In the genomic region with DNA sequence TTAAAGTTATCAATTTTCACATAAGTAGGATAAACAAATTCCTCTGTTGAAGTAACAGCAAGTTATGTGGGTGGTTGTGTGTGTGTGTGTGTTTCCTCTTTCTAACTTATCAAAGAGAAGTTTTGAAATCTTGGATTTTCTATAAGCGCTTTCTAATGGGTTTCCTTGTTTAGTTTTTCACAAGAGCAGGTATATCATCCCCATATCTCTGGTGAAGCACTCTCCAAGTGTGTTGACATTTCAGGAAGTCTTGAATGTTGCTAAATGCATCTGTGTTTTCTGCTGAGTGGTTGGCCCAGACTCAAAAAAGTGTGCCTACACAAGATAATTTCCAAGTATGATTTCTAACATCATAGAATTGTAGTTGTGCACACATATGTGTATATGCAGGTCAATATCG, we compare ENCODE assay signal across 3 cellular contexts.
A peak's percentile ranks its signal among the peaks of the same experiment; 100 is the strongest.
TF ChIP-seq lines count a peak whose summit lies in the region.

No MANE protein-coding gene starts in this region.

TF ChIP-seq in SK-N-SH treated with all-trans-retinoic acid at 6 μM for 48 hours, 23 proteins besides CTCF, POLR2A, EP300 and RAD21:
- TF ChIP-seq, protein P1, sequence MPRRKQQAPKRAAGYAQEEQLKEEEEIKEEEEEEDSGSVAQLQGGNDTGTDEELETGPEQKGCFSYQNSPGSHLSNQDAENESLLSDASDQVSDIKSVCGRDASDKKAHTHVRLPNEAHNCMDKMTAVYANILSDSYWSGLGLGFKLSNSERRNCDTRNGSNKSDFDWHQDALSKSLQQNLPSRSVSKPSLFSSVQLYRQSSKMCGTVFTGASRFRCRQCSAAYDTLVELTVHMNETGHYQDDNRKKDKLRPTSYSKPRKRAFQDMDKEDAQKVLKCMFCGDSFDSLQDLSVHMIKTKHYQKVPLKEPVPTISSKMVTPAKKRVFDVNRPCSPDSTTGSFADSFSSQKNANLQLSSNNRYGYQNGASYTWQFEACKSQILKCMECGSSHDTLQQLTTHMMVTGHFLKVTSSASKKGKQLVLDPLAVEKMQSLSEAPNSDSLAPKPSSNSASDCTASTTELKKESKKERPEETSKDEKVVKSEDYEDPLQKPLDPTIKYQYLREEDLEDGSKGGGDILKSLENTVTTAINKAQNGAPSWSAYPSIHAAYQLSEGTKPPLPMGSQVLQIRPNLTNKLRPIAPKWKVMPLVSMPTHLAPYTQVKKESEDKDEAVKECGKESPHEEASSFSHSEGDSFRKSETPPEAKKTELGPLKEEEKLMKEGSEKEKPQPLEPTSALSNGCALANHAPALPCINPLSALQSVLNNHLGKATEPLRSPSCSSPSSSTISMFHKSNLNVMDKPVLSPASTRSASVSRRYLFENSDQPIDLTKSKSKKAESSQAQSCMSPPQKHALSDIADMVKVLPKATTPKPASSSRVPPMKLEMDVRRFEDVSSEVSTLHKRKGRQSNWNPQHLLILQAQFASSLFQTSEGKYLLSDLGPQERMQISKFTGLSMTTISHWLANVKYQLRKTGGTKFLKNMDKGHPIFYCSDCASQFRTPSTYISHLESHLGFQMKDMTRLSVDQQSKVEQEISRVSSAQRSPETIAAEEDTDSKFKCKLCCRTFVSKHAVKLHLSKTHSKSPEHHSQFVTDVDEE (CRISPR knock-in tag; IDR thresholded peaks at IDR 0.05) = no peak
- TF ChIP-seq ISL1 (CRISPR knock-in tag; IDR thresholded peaks at IDR 0.05) (peak; percentile 77), CSRNP3 (CRISPR knock-in tag; IDR thresholded peaks at IDR 0.05) (no peak)

TF ChIP-seq in SK-N-SH, 30 proteins besides CTCF, POLR2A, EP300 and RAD21:
- TF ChIP-seq REST (IDR thresholded peaks at IDR 0.05; ENCODE audit: low read depth, low read length) (no peak), RXRA (IDR thresholded peaks at IDR 0.05; ENCODE audit: borderline replicate concordance, low read depth) (no peak), IRF3 (IDR thresholded peaks at IDR 0.05; ENCODE audit: low read depth, low read length) (no peak), USF2 (IDR thresholded peaks at IDR 0.05; ENCODE audit: borderline replicate concordance, low read depth, low read length) (no peak), NFIC (IDR thresholded peaks at IDR 0.05; ENCODE audit: borderline replicate concordance) (no peak), TEAD4 (IDR thresholded peaks at IDR 0.05; ENCODE audit: borderline replicate concordance, insufficient read depth) (no peak), ZBTB33 (IDR thresholded peaks at IDR 0.05; ENCODE audit: borderline replicate concordance, low read depth) (no peak), FOSL2 (IDR thresholded peaks at IDR 0.05; ENCODE audit: borderline replicate concordance, low read depth) (no peak), USF1 (IDR thresholded peaks at IDR 0.05; ENCODE audit: borderline replicate concordance, low read depth) (no peak), FOXJ3 (CRISPR knock-in tag; IDR thresholded peaks at IDR 0.05) (no peak)

TF ChIP-seq in K562, 482 proteins besides CTCF, POLR2A, EP300 and RAD21:
- peak; percentile 41; the same call in 1 of the 2 replicates for TF ChIP-seq CEBPB (tag; IDR thresholded peaks at IDR 0.05)
- TF ChIP-seq ZNF561 (CRISPR knock-in tag; conservative IDR thresholded peaks at IDR 0.05) = no peak
- no peak for TF ChIP-seq PREB (CRISPR knock-in tag; IDR thresholded peaks at IDR 0.05)
- 0 out of 2 replicates have a peak, but pooled peaks have one; percentile 3 for TF ChIP-seq CBFA2T3 (IDR thresholded peaks at IDR 0.05)
